ENCODE assay signal across 9 cellular contexts in genomic region chr2:73112026-73112912, GRCh38. TPM values are rescaled to one million over a fixed set of nuclear protein-coding genes. Genes with fewer than 3 reads are reported as not detected.
DNase-seq lines count a peak whose midpoint lies in the region; ATAC-seq, FAIRE-seq and TF ChIP-seq lines count a peak whose summit lies in the region.
"Had no signal": no experiment of that assay in that cellular context is flagged by ENCODE, and none has a peak within 500 bp of the region (broad histone marks: within the 10 kb centered on the region; RNA-seq: fewer than 3 reads in every experiment).

No MANE protein-coding gene starts in this region.

- TF ChIP-seq RAD21 in K562 (CRISPR knock-in tag; conservative IDR thresholded peaks at IDR 0.05 in 1 of 2, IDR thresholded peaks at IDR 0.05 in 1 of 2): no peak

- H3K79me2 ChIP-seq in PC-3 (ENCODE audit: low read length): peaks cover 53% of the 10 kb centered on the region
- H3K79me2 ChIP-seq in K562 (ENCODE audit: control insufficient read depth, insufficient read depth, low read length): peaks cover 26% of the 10 kb centered on the region

- H3K4me3 ChIP-seq in PC-3 (ENCODE audit: low read length) (peak overlapping the region; percentile 81), K562 (peak overlapping the region; percentile 61)

- WGBS in K562 (ENCODE audit: insufficient coverage, low coverage, missing lambda C conversion rate): 7% methylated on average over 65 of the region's 88 CpGs

- no peaks in the 10 kb centered on the region for H3K9me2 ChIP-seq in PC-3 (replicated peaks; ENCODE audit: low read length)

- H2AFZ ChIP-seq in PC-3 (ENCODE audit: low read length) (peak overlapping the region; percentile 74), K562 (ENCODE audit: low read depth, low read length) (peak overlapping the region; percentile 80)

- H4K20me1 ChIP-seq in PC-3 (ENCODE audit: low read length) (peaks cover 17% of the 10 kb centered on the region; the same call in 1 of the 2 replicates), K562 (replicated peaks; ENCODE audit: control insufficient read depth, insufficient read depth, low read length) (peaks cover 20% of the 10 kb centered on the region)

- H3K4me1 ChIP-seq in PC-3 (ENCODE audit: insufficient read depth, low read length) (peaks cover 18% of the 10 kb centered on the region), K562 (replicated peaks in 1 of 2; ENCODE audit: control insufficient read depth in 2 of 2, insufficient read depth in 2 of 2, low read length in 2 of 2) (peaks cover 14 to 29% of the 10 kb centered on the region in 2 experiments)

- H3K9me3 ChIP-seq in PC-3 (ENCODE audit: low read length) (no peaks in the 10 kb centered on the region), K562 (replicated peaks; ENCODE audit: control insufficient read depth, insufficient read depth, low read depth, low read length) (no peaks in the 10 kb centered on the region)

- CTCF ChIA-PET in PC-3 (lab: Charles Lee) (interaction anchor here (0.6 kb wide), 1 partner anchor 352 kb away, joined by 3 read pairs; no protein-coding TSS in a partner anchor), K562 (lab: Yijun Ruan, JAX; ENCODE audit: low intra/inter-chr PET ratio) (interaction anchor here (1.1 kb wide), 1 partner anchor 220 kb away, joined by 4 read pairs; no protein-coding TSS in a partner anchor)

- no peak for TF ChIP-seq POLR2A in K562 (conservative IDR thresholded peaks at IDR 0.05)

- intact Hi-C loops in PC-3 (cut with micrococcal nuclease) (no loop called here), K562 (cut with micrococcal nuclease) (no loop called here)

- TF ChIP-seq CTCF in PC-3 (conservative IDR thresholded peaks at IDR 0.05; ENCODE audit: low read depth, low read length): peak; percentile 12; the same call in 1 of the 2 replicates
- no peak for TF ChIP-seq CTCF in K562 (IDR thresholded peaks at IDR 0.05 in 2 of 3, conservative IDR thresholded peaks at IDR 0.05 in 1 of 3; ENCODE audit: insufficient read depth in 2 of 3, low read depth in 1 of 3, low read length in 3 of 3)

- H3K9me1 ChIP-seq in K562 (ENCODE audit: control insufficient read depth, insufficient read depth, low read length): no peaks in the 10 kb centered on the region

- H3K36me3 ChIP-seq in PC-3 (ENCODE audit: low read depth, low read length) (no peaks in the 10 kb centered on the region), K562 (ENCODE audit: control insufficient read depth, insufficient read depth, low read length) (no peaks in the 10 kb centered on the region)

- H3K27me3 ChIP-seq in PC-3 (ENCODE audit: low read length) (no peaks in the 10 kb centered on the region), K562 (ENCODE audit: control insufficient read depth in 2 of 2, insufficient read depth in 2 of 2, low read length in 2 of 2) (peaks cover 3% of the 10 kb centered on the region in 2 experiments; a peak in 1 of 5 replicates)

- H3K27ac ChIP-seq in PC-3 (ENCODE audit: low read length): peak overlapping the region; percentile 41
- H3K27ac ChIP-seq in K562 (ENCODE audit: extremely low read depth, low read depth, low read length): peak overlapping the region; percentile 67

- no peak for TF ChIP-seq EP300 in K562 (IDR thresholded peaks at IDR 0.05; ENCODE audit: low read length)

- H3K9ac ChIP-seq in PC-3 (ENCODE audit: low read length): peak overlapping the region; percentile 76
- H3K9ac ChIP-seq in K562 (ENCODE audit: insufficient read depth in 1 of 2, low read depth in 2 of 2, low read length in 2 of 2): peak overlapping the region; percentile 66 to 93

- no peaks in the 10 kb centered on the region for H3F3A ChIP-seq in PC-3 (ENCODE audit: low read length, unreplicated experiment)

- ATAC-seq in HG02642 (IDR thresholded peaks at IDR 0.05; ENCODE audit: poor library complexity, unreplicated experiment) (peak; percentile 15), PC-3 (peak; percentile 35), K562 (peak; percentile 69), GM18870 (IDR thresholded peaks at IDR 0.05; ENCODE audit: unreplicated experiment) (no peak)

- peak overlapping the region; percentile 98 for H3K4me2 ChIP-seq in PC-3 (ENCODE audit: low read length)
- H3K4me2 ChIP-seq in K562 (ENCODE audit: insufficient read depth, low read length): peak overlapping the region; percentile 80

- POLR2A ChIA-PET in PC-3 (lab: Charles Lee; ENCODE audit: unreplicated experiment) (no interaction called here), K562 (lab: Yijun Ruan, JAX) (interaction anchor here (0.6 to 1.0 kb wide), 3 partner anchors 13 to 77 kb away, joined by 3 to 6 read pairs (median 3); no protein-coding TSS in a partner anchor)

- BruUV-seq in PC-3 (replicated peaks; lab: Mats Ljungman, UMichigan) (no TSS peak), K562 (replicated peaks; lab: Mats Ljungman, UMichigan) (no TSS peak)

- DNase-seq in NCI-H146 (lab: John Stamatoyannopoulos, UW) (peak; percentile 57), NCI-H146 treated with DMSO at 0.1 percent for 48 hours (lab: John Stamatoyannopoulos, UW; ENCODE audit: unreplicated experiment) (no peak), PC-3 (peak; percentile 36), K562 (ENCODE audit: extremely low read depth in 1 of 4, low spot score in 3 of 4) (peak; percentile 39 to 50 (median 44)), iPS-NIHi7 (ENCODE audit: extremely low spot score) (peak; percentile 43)
- peak; percentile 8 to 21 for DNase-seq in stimulated activated CD4-positive, alpha-beta T cell treated with anti-CD3 and anti-CD28 coated beads, Interleukin-1b, Interleukin-23, amount 100 ng/mL, for 4 hours (ENCODE audit: low read depth in 2 of 2)

- FAIRE-seq in K562 (lab: Jason Lieb, UNC): no peak
- FAIRE-seq: G401.6 had no signal

- in situ Hi-C loops in K562 (cut with MboI): no loop called here

TF ChIP-seq in K562, 482 proteins besides CTCF, POLR2A, EP300 and RAD21 (continues in another document):
- TF ChIP-seq ZNF436 (CRISPR knock-in tag; IDR thresholded peaks at IDR 0.05) (no peak), TAL1 (IDR thresholded peaks at IDR 0.05) (no peak), NRF1 (conservative IDR thresholded peaks at IDR 0.05 in 1 of 2, IDR thresholded peaks at IDR 0.05 in 1 of 2) (peak in 1 of 2 experiments; percentile 23; a peak in 1 of 4 replicates), E2F6 (IDR thresholded peaks at IDR 0.05; ENCODE audit: borderline replicate concordance in 1 of 2, extremely low read depth in 1 of 2, insufficient read depth in 1 of 2, insufficient read length in 1 of 2, low read depth in 1 of 2, low read length in 1 of 2, poor library complexity in 1 of 2, severe bottlenecking in 1 of 2) (peak; percentile 61 to 87), KDM5B (IDR thresholded peaks at IDR 0.05; ENCODE audit: insufficient replicate concordance, low read depth, low read length) (peak; percentile 0), ZNF778 (CRISPR knock-in tag; IDR thresholded peaks at IDR 0.05) (no peak), SMAD4 (CRISPR knock-in tag; conservative IDR thresholded peaks at IDR 0.05) (0 out of 2 replicates have a peak, but pooled peaks have one; percentile 19), GATAD2B (IDR thresholded peaks at IDR 0.05; ENCODE audit: borderline replicate concordance) (peak; percentile 37; the same call in 1 of the 2 replicates), ZNF644 (tag; IDR thresholded peaks at IDR 0.05; ENCODE audit: low read depth) (no peak), ZNF695 (CRISPR knock-in tag; IDR thresholded peaks at IDR 0.05) (no peak)

RNA-seq across cellular contexts. Expression of gene RAB11FIP5, which starts 0.5 kb away (rescaled TPM):
- total RNA-seq in PC-3 (2014; rRNA removed) (26.6 and 36.9 TPM in 2 replicates), K562 (2014; rRNA removed) (5.7 and 7.0 TPM in 2 replicates), K562 (2014; rRNA removed; fragmentation: Illumina TruSeq; extraction: Trizol) (6.7 and 6.8 TPM in 2 replicates), K562 (2015; rRNA removed; fragmentation: Illumina TruSeq; extraction: Trizol) (3.4 and 3.7 TPM in 2 replicates), K562 (2021) (8.6 and 9.1 TPM in 2 replicates)
- total RNA-seq in K562 (2011; cell fraction: chromatin; rRNA removed; ENCODE audit: low replicate concordance): 19.7 and 27.7 TPM in 2 replicates
- 8.7 and 10.0 TPM in 2 replicates for total RNA-seq in K562 (2011; cell fraction: nucleolus; rRNA removed)
- 11.7 and 15.4 TPM in 2 replicates for total RNA-seq in K562 (2011; cell fraction: nucleoplasm; rRNA removed)
- polyA plus RNA-seq in K562 (2011; rRNA removed) (11.3 and 14.4 TPM in 2 replicates), K562 (2014; fragmentation: Illumina TruSeq; extraction: Trizol) (8.0 and 8.3 TPM in 2 replicates), K562 (2014; fragmentation: Nextera tagmentation; extraction: Ambion mirVana) (1 to 10 TPM; 1.7 TPM), K562 (2014; rRNA removed) (5.7 and 6.4 TPM in 2 replicates)
- polyA plus RNA-seq in K562 (2011; cell fraction: cytosol; rRNA removed): 6.8 and 8.8 TPM in 2 replicates
- polyA plus RNA-seq in K562 (2011; cell fraction: nucleus; rRNA removed): 12.0 and 16.7 TPM in 2 replicates
- 5.9 and 6.3 TPM in 2 replicates for polyA plus RNA-seq in K562 (2012)
- polyA minus RNA-seq in K562 (2011; rRNA and poly(A)+ RNA removed): 10.6 and 16.9 TPM in 2 replicates
- polyA minus RNA-seq in K562 (2011; cell fraction: cytosol; rRNA and poly(A)+ RNA removed): 5.8 and 8.8 TPM in 2 replicates
- polyA minus RNA-seq in K562 (2011; cell fraction: nucleus; rRNA and poly(A)+ RNA removed): 4.4 and 5.0 TPM in 2 replicates

RNA-seq across cellular contexts. Expression of gene SFXN5, which starts 40.8 kb away (rescaled TPM):
- 22.0 and 30.7 TPM in 2 replicates for total RNA-seq in PC-3 (2014; rRNA removed)
- total RNA-seq in K562 (2011; cell fraction: chromatin; rRNA removed; ENCODE audit: low replicate concordance): 75.2 and 92.0 TPM in 2 replicates
- total RNA-seq in K562 (2011; cell fraction: nucleolus; rRNA removed): 41.8 and 49.7 TPM in 2 replicates
- 41.6 and 73.8 TPM in 2 replicates for total RNA-seq in K562 (2011; cell fraction: nucleoplasm; rRNA removed)
- 13.8 and 19.9 TPM in 2 replicates for total RNA-seq in K562 (2014; rRNA removed)
- total RNA-seq in K562 (2014; rRNA removed; fragmentation: Illumina TruSeq; extraction: Trizol): 12.4 and 14.1 TPM in 2 replicates
- total RNA-seq in K562 (2015; rRNA removed; fragmentation: Illumina TruSeq; extraction: Trizol): 18.0 and 19.4 TPM in 2 replicates
- total RNA-seq in K562 (2021): 21.3 and 21.6 TPM in 2 replicates
- polyA plus RNA-seq in K562 (2011; rRNA removed): 18.2 and 22.6 TPM in 2 replicates
- 19.2 and 31.7 TPM in 2 replicates for polyA plus RNA-seq in K562 (2011; cell fraction: cytosol; rRNA removed)
- 45.6 and 116 TPM in 2 replicates for polyA plus RNA-seq in K562 (2011; cell fraction: nucleus; rRNA removed)
- polyA plus RNA-seq in K562 (2012): 14.9 and 19.8 TPM in 2 replicates
- polyA plus RNA-seq in K562 (2014; fragmentation: Illumina TruSeq; extraction: Trizol): 16.0 and 17.4 TPM in 2 replicates
- polyA plus RNA-seq in K562 (2014; fragmentation: Nextera tagmentation; extraction: Ambion mirVana): 10 to 100 TPM in 1 of 2 experiments, 1 to 10 TPM in 1; 8.3 to 13.4 TPM
- 21.2 and 22.3 TPM in 2 replicates for polyA plus RNA-seq in K562 (2014; rRNA removed)
- polyA minus RNA-seq in K562 (2011; rRNA and poly(A)+ RNA removed): 12.5 and 28.7 TPM in 2 replicates
- polyA minus RNA-seq in K562 (2011; cell fraction: cytosol; rRNA and poly(A)+ RNA removed): 8.7 TPM in 2 replicates
- polyA minus RNA-seq in K562 (2011; cell fraction: nucleus; rRNA and poly(A)+ RNA removed): 19.1 and 26.1 TPM in 2 replicates
